In genomic region chr2:47801118-47801517, GRCh38 we compare ENCODE assay signal across 36 cellular contexts.
"Had no signal": no experiment of that assay in that cellular context is flagged by ENCODE, and none has a peak within 500 bp of the region (broad histone marks: within the 10 kb centered on the region; RNA-seq: fewer than 3 reads in every experiment).

No MANE protein-coding gene starts in this region.

- DNase-seq: activated B cell treated with CpG ODN at 0.5 μM for 24 hours; activated CD4-positive, alpha-beta memory T cell treated with anti-CD3 and anti-CD28 coated beads, Interleukin-2, amount 10 ng/mL, durations not matched to agents 7 days and 5 days; activated CD4-positive, alpha-beta T cell treated with anti-CD3 and anti-CD28 coated beads for 4 hours; activated CD4-positive, alpha-beta T cell treated with anti-CD3 and anti-CD28 coated beads, Interleukin-2, amount 50 U/mL, for 1 hour; activated CD4-positive, CD25-positive, alpha-beta regulatory T cell treated with anti-CD3 and anti-CD28 coated beads, Interleukin-2, amount 50 U/mL, for 72 hours; activated CD8-positive, alpha-beta memory T cell treated with anti-CD3 and anti-CD28 coated beads for 24 hours; activated CD8-positive, alpha-beta memory T cell treated with anti-CD3 and anti-CD28 coated beads, Interleukin-2, amount 10 ng/mL, durations not matched to agents 7 days and 5 days; activated CD8-positive, alpha-beta memory T cell treated with anti-CD3 and anti-CD28 coated beads, Interleukin-2, amount 50 U/mL, for 48 hours; activated effector memory CD4-positive, alpha-beta T cell treated with anti-CD3 and anti-CD28 coated beads, Interleukin-2, amount 50 U/mL, for 16 hours; activated naive CD4-positive, alpha-beta T cell; activated naive CD4-positive, alpha-beta T cell treated with anti-CD3 and anti-CD28 coated beads, Interleukin-2, amount 50 U/mL, for 16 hours; activated naive CD8-positive, alpha-beta T cell treated with anti-CD3 and anti-CD28 coated beads for 36 hours; activated T-cell treated with anti-CD3 and anti-CD28 coated beads, Interleukin-2, amount 50 U/mL, for 48 hours; amniotic stem cell; aorta; brain microvascular endothelial cell; central memory CD4-positive, alpha-beta T cell; MM.1S; MV-4-11; NCI-H1092; NCI-H1436 treated with DMSO at 0.1 percent for 48 hours; NCI-H1694 treated with DMSO at 0.1 percent for 48 hours; NCI-H2029; NCI-H345; NCI-H524 treated with DMSO at 0.1 percent for 48 hours; PC-3; Peyer's patch; RPMI8226; SHP77 treated with DMSO at 0.1 percent for 48 hours; SK-N-SH; T-cell; T-helper 2 cell; T-helper 9 cell had no signal

- H3K4me3 ChIP-seq: Peyer's patch, SJSA1 had no signal

- H3K4me1 ChIP-seq: Peyer's patch, SJSA1 had no signal

- H3K4me3 Mint-ChIP-seq: activated B cell treated with CpG ODN at 0.5 μM for 24 hours; activated CD4-positive, alpha-beta memory T cell treated with anti-CD3 and anti-CD28 coated beads, Interleukin-2, amount 10 ng/mL, durations not matched to agents 7 days and 5 days; activated CD8-positive, alpha-beta memory T cell treated with anti-CD3 and anti-CD28 coated beads, Interleukin-2, amount 10 ng/mL, durations not matched to agents 7 days and 5 days; activated naive CD8-positive, alpha-beta T cell treated with anti-CD3 and anti-CD28 coated beads for 36 hours; activated T-helper 17 cell treated with anti-CD3 and anti-CD28 coated beads, Interleukin-2, amount 50 U/mL, for 72 hours; T-cell had no signal

- H3K27ac Mint-ChIP-seq: activated B cell treated with CpG ODN at 0.5 μM for 24 hours; activated CD4-positive, alpha-beta memory T cell treated with anti-CD3 and anti-CD28 coated beads, Interleukin-2, amount 10 ng/mL, durations not matched to agents 7 days and 5 days; activated CD8-positive, alpha-beta memory T cell treated with anti-CD3 and anti-CD28 coated beads, Interleukin-2, amount 10 ng/mL, durations not matched to agents 7 days and 5 days; activated T-helper 17 cell treated with anti-CD3 and anti-CD28 coated beads, Interleukin-2, amount 50 U/mL, for 72 hours; T-cell had no signal

- H3K27ac ChIP-seq: brain microvascular endothelial cell, Peyer's patch, SJSA1, VCaP had no signal

- H3K27me3 Mint-ChIP-seq: activated B cell treated with CpG ODN at 0.5 μM for 24 hours; activated CD4-positive, alpha-beta memory T cell treated with anti-CD3 and anti-CD28 coated beads, Interleukin-2, amount 10 ng/mL, durations not matched to agents 7 days and 5 days; activated CD8-positive, alpha-beta memory T cell treated with anti-CD3 and anti-CD28 coated beads, Interleukin-2, amount 10 ng/mL, durations not matched to agents 7 days and 5 days; activated naive CD8-positive, alpha-beta T cell treated with anti-CD3 and anti-CD28 coated beads for 36 hours; activated T-helper 17 cell treated with anti-CD3 and anti-CD28 coated beads, Interleukin-2, amount 50 U/mL, for 72 hours; T-cell had no signal

- H3K4me1 Mint-ChIP-seq: activated B cell treated with CpG ODN at 0.5 μM for 24 hours; activated CD8-positive, alpha-beta memory T cell treated with anti-CD3 and anti-CD28 coated beads, Interleukin-2, amount 10 ng/mL, durations not matched to agents 7 days and 5 days; T-cell had no signal

- ATAC-seq: activated CD8-positive, alpha-beta memory T cell treated with anti-CD3 and anti-CD28 coated beads, Interleukin-2, amount 10 ng/mL, durations not matched to agents 7 days and 5 days; activated T-helper 17 cell treated with anti-CD3 and anti-CD28 coated beads, Interleukin-2, amount 50 U/mL, for 72 hours; PC-3 had no signal

- H3K9me3 Mint-ChIP-seq: activated T-helper 17 cell treated with anti-CD3 and anti-CD28 coated beads, Interleukin-2, amount 50 U/mL, for 72 hours had no signal

- H3K27me3 ChIP-seq: brain microvascular endothelial cell, Peyer's patch, SJSA1 had no signal

- H3K4me2 ChIP-seq: SK-N-SH had no signal

- H3K9me2 ChIP-seq: SK-N-SH had no signal
